8 cellular contexts compared by ENCODE assay signal in the genomic region with DNA sequence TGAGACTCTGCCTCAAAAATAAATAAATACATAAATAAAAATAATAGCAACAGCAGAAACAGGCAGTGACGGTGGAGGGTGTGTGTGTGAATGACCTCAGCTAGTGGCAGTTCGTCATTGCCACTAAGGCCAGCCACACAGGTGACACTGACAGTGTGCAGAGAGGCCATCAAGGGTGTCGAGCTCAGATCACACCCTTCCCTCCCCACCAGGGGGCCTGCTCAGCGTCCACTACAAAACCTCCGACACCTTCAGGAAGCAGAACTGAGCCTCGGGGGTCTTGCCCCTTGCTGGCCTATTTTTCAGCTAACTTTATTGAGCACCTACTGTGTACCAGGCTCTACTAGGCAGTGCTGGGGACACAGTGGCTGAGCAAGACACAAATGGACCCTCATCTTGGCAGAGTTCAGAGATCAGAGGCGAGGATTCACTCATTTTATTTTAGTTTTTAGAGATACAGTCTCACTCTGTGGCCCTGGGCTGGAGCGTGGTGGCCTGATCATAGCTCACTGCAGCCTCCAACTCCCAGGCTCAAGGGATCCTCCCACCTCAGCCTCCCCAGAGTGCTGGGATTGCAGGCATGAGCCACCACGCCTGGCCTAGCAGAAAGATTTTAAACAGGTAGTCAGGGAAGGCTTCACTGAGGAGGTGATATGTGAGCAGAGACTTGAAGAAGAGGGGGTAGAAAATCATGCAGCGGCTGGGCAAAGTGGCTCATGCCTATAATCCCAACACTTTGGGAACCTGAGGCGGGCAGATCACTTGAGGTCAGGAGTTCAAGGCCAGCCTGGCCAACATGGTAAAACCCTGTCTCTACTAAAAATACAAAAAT. TPM values are rescaled to one million over a fixed set of nuclear protein-coding genes. Genes with fewer than 3 reads are reported as not detected.
DNase-seq lines count a peak whose midpoint lies in the region; ATAC-seq and TF ChIP-seq lines count a peak whose summit lies in the region.

No MANE protein-coding gene starts in this region.

- H3K9me3 Mint-ChIP-seq in activated naive CD4-positive, alpha-beta T cell treated with anti-CD3 and anti-CD28 coated beads, Interleukin-2, amount 50 U/mL, for 72 hours = no peaks in the 10 kb centered on the region

- no peak for DNase-seq in activated naive CD4-positive, alpha-beta T cell treated with anti-CD3 and anti-CD28 coated beads, Interleukin-2, amount 50 U/mL, for 72 hours (ENCODE audit: low spot score in 2 of 2)
- no peak for DNase-seq in activated naive CD4-positive, alpha-beta T cell treated with Interleukin-2 at 50 U/mL for 16 hours
- peak; percentile 73 for DNase-seq in RPMI8226
- DNase-seq in foreskin fibroblast = no peak
- peak; percentile 37 for DNase-seq in stimulated activated naive CD8-positive, alpha-beta T cell treated with anti-CD3 and anti-CD28 coated beads, Interleukin-15, Interleukin-2, amounts not matched to agents 100 U/mL and 50 U/mL, for 24 hours
- no peak for DNase-seq in GM03348 (ENCODE audit: low spot score)
- DNase-seq in G401 (ENCODE audit: low spot score) = no peak

- H3K36me3 Mint-ChIP-seq in activated naive CD4-positive, alpha-beta T cell treated with anti-CD3 and anti-CD28 coated beads, Interleukin-2, amount 50 U/mL, for 72 hours = no peaks in the 10 kb centered on the region

- H3K27ac Mint-ChIP-seq in activated naive CD4-positive, alpha-beta T cell treated with anti-CD3 and anti-CD28 coated beads, Interleukin-2, amount 50 U/mL, for 72 hours = no peak overlapping the region

- TF ChIP-seq CTCF in foreskin fibroblast (IDR thresholded peaks at IDR 0.05; ENCODE audit: low read depth, low read length) = peak; percentile 36

- in situ Hi-C loops in G401 (cut with HindIII; ENCODE audit: low sequenced_read_pairs) = no loop called here

- no peak overlapping the region for H3K4me3 ChIP-seq in foreskin fibroblast (ENCODE audit: low read depth in 1 of 2, low read length in 2 of 2)

- ATAC-seq in activated naive CD4-positive, alpha-beta T cell treated with anti-CD3 and anti-CD28 coated beads, Interleukin-2, amount 50 U/mL, for 72 hours = peak; percentile 47 to 76
- peak; percentile 66 for ATAC-seq in stimulated activated naive CD8-positive, alpha-beta T cell treated with anti-CD3 and anti-CD28 coated beads, Interleukin-15, Interleukin-2, amounts not matched to agents 100 U/mL and 50 U/mL, for 24 hours
- ATAC-seq in GM18873 (IDR thresholded peaks at IDR 0.05; ENCODE audit: low FRiP score, unreplicated experiment) = no peak

RNA-seq across cellular contexts. Expression of a gene that starts 30.3 kb away (rescaled TPM):
- not detected for total RNA-seq in activated naive CD4-positive, alpha-beta T cell treated with anti-CD3 and anti-CD28 coated beads, Interleukin-2, amount 50 U/mL, for 72 hours
- total RNA-seq in G401 (2014; rRNA removed; shearing (Covaris generic)) = 147 and 162 TPM in 2 replicates

RNA-seq across cellular contexts. Expression of a gene that starts 49.5 kb away (rescaled TPM):
- total RNA-seq in activated naive CD4-positive, alpha-beta T cell treated with anti-CD3 and anti-CD28 coated beads, Interleukin-2, amount 50 U/mL, for 72 hours = 10 to 100 TPM; 25.9 to 31.3 TPM
- 5.7 and 6.6 TPM in 2 replicates for total RNA-seq in G401 (2014; rRNA removed; shearing (Covaris generic))

RNA-seq across cellular contexts. Expression of a gene that starts 50.0 kb away (rescaled TPM):
- 1 to 10 TPM in 1 of 2 donors, under 1 TPM in 1; 0.23 to 3.0 TPM for total RNA-seq in activated naive CD4-positive, alpha-beta T cell treated with anti-CD3 and anti-CD28 coated beads, Interleukin-2, amount 50 U/mL, for 72 hours
- 0.25 and 0.41 TPM in 2 replicates for total RNA-seq in G401 (2014; rRNA removed; shearing (Covaris generic))

RNA-seq across cellular contexts. Expression of a gene that starts 54.8 kb away (rescaled TPM):
- total RNA-seq in activated naive CD4-positive, alpha-beta T cell treated with anti-CD3 and anti-CD28 coated beads, Interleukin-2, amount 50 U/mL, for 72 hours = under 1 TPM in 1 of 2 donors, not detected in 1; 0.41 TPM
- 3.5 TPM in 1 of 2 replicates, not detected in the other for total RNA-seq in G401 (2014; rRNA removed; shearing (Covaris generic))

Comparison
In these comparisons a context has a peak if more than half of its experiments do, and no peak if none do; other contexts are left out.
1. DNase-seq: peak in RPMI8226 (single experiment) and stimulated activated naive CD8-positive, alpha-beta T cell treated with anti-CD3 and anti-CD28 coated beads, Interleukin-15, Interleukin-2, amounts not matched to agents 100 U/mL and 50 U/mL, for 24 hours (single experiment); none in activated naive CD4-positive, alpha-beta T cell treated with anti-CD3 and anti-CD28 coated beads, Interleukin-2, amount 50 U/mL, for 72 hours (0 of 2), activated naive CD4-positive, alpha-beta T cell treated with Interleukin-2 at 50 U/mL for 16 hours (single experiment), foreskin fibroblast (0 of 2), GM03348 (single experiment) and G401 (single experiment).
2. RNA of a gene that starts 30.3 kb away (total RNA-seq): 147 to 162 TPM in G401; not detected in activated naive CD4-positive, alpha-beta T cell treated with anti-CD3 and anti-CD28 coated beads, Interleukin-2, amount 50 U/mL, for 72 hours; every median in the first group is over 100 times any median in the second.